In the genomic region with DNA sequence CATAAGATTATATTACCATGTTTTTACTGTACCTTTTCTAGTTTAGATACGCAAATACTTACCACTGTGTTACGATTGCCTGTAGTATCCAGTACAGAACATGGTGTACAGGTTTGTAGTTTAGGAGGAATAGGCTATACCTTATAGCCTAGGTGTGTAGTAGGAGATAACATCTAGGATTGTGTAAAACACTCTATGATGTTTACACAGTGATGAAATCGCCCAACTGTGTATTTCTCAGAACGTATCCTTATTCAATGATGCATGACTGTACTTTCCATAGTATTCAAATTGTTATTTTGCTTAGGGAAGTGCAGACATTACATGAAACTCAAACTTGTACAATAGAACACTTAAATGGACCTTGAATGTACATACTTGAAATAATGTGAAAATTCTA, we compare ENCODE assay signal across 16 cellular contexts.
"Had no signal": no experiment of that assay in that cellular context is flagged by ENCODE, and none has a peak within 500 bp of the region (broad histone marks: within the 10 kb centered on the region; RNA-seq: fewer than 3 reads in every experiment).

No MANE protein-coding gene starts in this region.

- H3K27me3 Mint-ChIP-seq: activated B cell treated with CpG ODN at 0.5 μM for 24 hours; activated CD4-positive, alpha-beta T cell treated with anti-CD3 and anti-CD28 coated beads, Interleukin-2, amount 10 ng/mL, durations not matched to agents 24 days and 14 days; central memory CD8-positive, alpha-beta T cell had no signal

- H3K27ac Mint-ChIP-seq: activated B cell treated with CpG ODN at 0.5 μM for 24 hours; activated CD4-positive, alpha-beta T cell treated with anti-CD3 and anti-CD28 coated beads, Interleukin-2, amount 10 ng/mL, durations not matched to agents 24 days and 14 days; effector memory CD8-positive, alpha-beta T cell; immature natural killer cell; nephron progenitor cell had no signal

- DNase-seq: activated B cell treated with CpG ODN at 0.5 μM for 24 hours; activated CD4-positive, alpha-beta T cell treated with anti-CD3 and anti-CD28 coated beads, Interleukin-2, amount 10 ng/mL, durations not matched to agents 24 days and 14 days; activated naive CD4-positive, alpha-beta T cell treated with anti-CD3 and anti-CD28 coated beads, Interleukin-2, amount 50 U/mL, for 16 hours; activated T-cell treated with anti-CD3 and anti-CD28 coated beads for 4 hours; adrenal gland; effector memory CD8-positive, alpha-beta T cell; immature natural killer cell; left ventricle myocardium inferior; mesendoderm; nephron progenitor cell; sigmoid colon; stimulated activated CD4-positive, alpha-beta T cell treated with anti-CD3 and anti-CD28 coated beads, Interleukin-2, amount 100 ng/mL, for 24 hours; stimulated activated naive CD4-positive, alpha-beta T cell treated with Interleukin-2 at 50 U/mL for 16 hours; T-helper 2 cell had no signal

- H3K4me1 ChIP-seq: adrenal gland, left ventricle myocardium inferior, prostate gland, sigmoid colon had no signal

- H3K9me3 ChIP-seq: prostate gland had no signal

- H3K27me3 ChIP-seq: adrenal gland, sigmoid colon had no signal

- H3K27ac ChIP-seq: adrenal gland, left ventricle myocardium inferior, prostate gland, sigmoid colon had no signal

- ATAC-seq: effector memory CD8-positive, alpha-beta T cell had no signal

- H3K4me1 Mint-ChIP-seq: activated B cell treated with CpG ODN at 0.5 μM for 24 hours; activated CD4-positive, alpha-beta T cell treated with anti-CD3 and anti-CD28 coated beads, Interleukin-2, amount 10 ng/mL, durations not matched to agents 24 days and 14 days; central memory CD8-positive, alpha-beta T cell; immature natural killer cell; nephron progenitor cell had no signal

- H3K4me3 ChIP-seq: adrenal gland, left ventricle myocardium inferior, prostate gland, sigmoid colon had no signal

- H3K36me3 ChIP-seq: adrenal gland, left ventricle myocardium inferior, prostate gland, sigmoid colon had no signal

- H3K4me3 Mint-ChIP-seq: activated B cell treated with CpG ODN at 0.5 μM for 24 hours; activated CD4-positive, alpha-beta T cell treated with anti-CD3 and anti-CD28 coated beads, Interleukin-2, amount 10 ng/mL, durations not matched to agents 24 days and 14 days; central memory CD8-positive, alpha-beta T cell; effector memory CD8-positive, alpha-beta T cell; immature natural killer cell; nephron progenitor cell had no signal
